8 cellular contexts compared by ENCODE assay signal in the genomic region with DNA sequence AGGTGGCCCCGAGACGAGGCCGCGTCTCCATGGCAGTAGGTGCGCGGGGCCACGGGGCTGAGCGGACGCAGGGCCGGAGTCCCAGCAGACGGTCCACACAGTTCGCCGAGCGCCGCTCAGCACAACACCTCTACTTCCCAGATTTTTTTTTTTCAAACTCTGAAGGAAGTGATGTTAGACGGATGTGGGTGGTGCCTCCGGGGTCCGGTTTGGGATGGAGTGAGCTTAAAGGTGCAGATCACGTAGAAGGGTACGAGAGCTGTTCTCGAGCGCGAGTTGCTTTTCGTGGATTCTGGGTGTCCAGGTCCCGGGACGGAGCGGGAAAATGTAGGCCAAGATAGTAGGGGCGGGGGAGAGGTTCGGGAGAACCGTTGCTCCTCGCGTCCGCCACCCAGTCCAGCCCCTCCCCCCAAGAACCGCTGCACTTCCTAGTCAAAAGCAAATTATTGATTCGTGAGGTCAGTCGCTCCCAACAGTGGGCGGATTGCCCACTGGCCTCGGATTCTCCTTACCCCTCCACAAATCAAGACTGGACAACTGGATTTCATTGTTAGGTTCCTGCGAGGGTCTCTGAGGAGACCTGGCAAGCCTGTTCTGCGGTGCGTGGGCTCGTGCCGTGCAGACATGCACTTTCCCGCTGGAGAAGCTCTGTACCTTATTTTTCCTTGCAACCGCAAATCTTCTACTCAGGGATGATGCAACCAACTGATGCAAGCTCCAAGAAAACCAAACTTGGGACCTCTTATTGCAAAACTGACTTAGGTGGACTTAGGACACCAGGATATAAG. TPM values are rescaled to one million over a fixed set of nuclear protein-coding genes. Genes with fewer than 3 reads are reported as not detected.
DNase-seq lines count a peak whose midpoint lies in the region; ATAC-seq and TF ChIP-seq lines count a peak whose summit lies in the region.

TSS of gene TXNDC12 (minus strand) at position 126 of the 788 bp plus-strand sequence. CDS start at position 31, 95 bp downstream.

- TF ChIP-seq CTCF in BJ (IDR thresholded peaks at IDR 0.05; ENCODE audit: insufficient read depth, low read depth, low read length), result no peak
- no peak for TF ChIP-seq CTCF in left lung (IDR thresholded peaks at IDR 0.05)

- intact Hi-C loops in left lung (cut with DNase I), result no loop called here

- ATAC-seq in HG03565 (IDR thresholded peaks at IDR 0.05; ENCODE audit: unreplicated experiment) (peak; percentile 30), left lung (peak; percentile 85)

- no peaks in the 10 kb centered on the region for H3K27me3 ChIP-seq in BJ (ENCODE audit: control insufficient read depth, insufficient read depth, low read length)
- H3K27me3 ChIP-seq in left lung, result no peaks in the 10 kb centered on the region

- H3K27ac ChIP-seq in left lung, result peak within 1 kb of the TSS; percentile 90 to 96

- CTCF ChIA-PET in BJ (lab: Yijun Ruan, JAX), result interaction anchor here (0.6 to 1.0 kb wide), 3 partner anchors 10 to 63 kb away, joined by 3 read pairs; no protein-coding TSS in a partner anchor

- POLR2A ChIA-PET in BJ (lab: Charles Lee), result interaction anchor here (0.7 to 1.4 kb wide), 2 partner anchors 158 to 239 kb away, joined by 3 to 5 read pairs; no protein-coding TSS in a partner anchor

- H3K4me1 ChIP-seq in left lung, result peaks cover 24 to 51% of the 10 kb centered on the region in 2 donors

- peak within 1 kb of the TSS; percentile 69 for H3K4me3 ChIP-seq in BJ (ENCODE audit: low read depth, low read length)
- H3K4me3 ChIP-seq in left lung, result peak within 1 kb of the TSS; percentile 97 to 99

- DNase-seq in BJ (ENCODE audit: low read depth) (peak; percentile 68), GM19240 (ENCODE audit: insufficient read length, low spot score) (peak; percentile 16), NCI-H748 treated with DMSO at 0.1 percent for 48 hours (lab: John Stamatoyannopoulos, UW) (peak; percentile 86), dermis blood vessel endothelial cell (peak; percentile 93), left lung (peak; percentile 87 to 93)
- DNase-seq in activated CD4-positive, alpha-beta T cell treated with anti-CD3 and anti-CD28 coated beads, Interleukin-2, amount 50 U/mL, for 4 hours, result peak; percentile 46 to 48
- DNase-seq in stimulated activated CD4-positive, alpha-beta T cell treated with anti-CD3 and anti-CD28 coated beads, Interleukin-2, amount 100 ng/mL, for 48 hours, result peak; percentile 49 to 64

- H3K9me3 ChIP-seq in left lung, result no peaks in the 10 kb centered on the region

- H3K36me3 ChIP-seq in BJ (ENCODE audit: control insufficient read depth, insufficient read depth, low read length) (peaks cover 4% of the 10 kb centered on the region), left lung (peaks cover 0 to 24% of the 10 kb centered on the region in 2 donors)

RNA-seq across cellular contexts. Expression of gene TXNDC12, which starts in this region (rescaled TPM):
- polyA plus RNA-seq in BJ (2011; rRNA removed), result 53.9 and 87.7 TPM in 2 replicates
- polyA minus RNA-seq in BJ (2011; rRNA and poly(A)+ RNA removed), result 24.3 and 29.8 TPM in 2 replicates
- total RNA-seq in dermis blood vessel endothelial cell (23.0 and 37.8 TPM in 2 replicates), left lung (10 to 100 TPM; 43.5 to 52.3 TPM)

Comparison
In these comparisons a context has a peak if more than half of its experiments do, and no peak if none do; other contexts are left out.
1. Peak in every context shown above with its lines: DNase-seq, ATAC-seq, H3K4me3 ChIP-seq and H3K27ac ChIP-seq.
2. DNase-seq: peak in every context shown above with its lines; median percentile 93 in dermis blood vessel endothelial cell; 90 in left lung; 86 in NCI-H748 treated with DMSO at 0.1 percent for 48 hours; 68 in BJ; 56 in stimulated activated CD4-positive, alpha-beta T cell treated with anti-CD3 and anti-CD28 coated beads, Interleukin-2, amount 100 ng/mL, for 48 hours; 47 in activated CD4-positive, alpha-beta T cell treated with anti-CD3 and anti-CD28 coated beads, Interleukin-2, amount 50 U/mL, for 4 hours; 16 in GM19240.